16 cellular contexts compared by ENCODE assay signal in the genomic region with DNA sequence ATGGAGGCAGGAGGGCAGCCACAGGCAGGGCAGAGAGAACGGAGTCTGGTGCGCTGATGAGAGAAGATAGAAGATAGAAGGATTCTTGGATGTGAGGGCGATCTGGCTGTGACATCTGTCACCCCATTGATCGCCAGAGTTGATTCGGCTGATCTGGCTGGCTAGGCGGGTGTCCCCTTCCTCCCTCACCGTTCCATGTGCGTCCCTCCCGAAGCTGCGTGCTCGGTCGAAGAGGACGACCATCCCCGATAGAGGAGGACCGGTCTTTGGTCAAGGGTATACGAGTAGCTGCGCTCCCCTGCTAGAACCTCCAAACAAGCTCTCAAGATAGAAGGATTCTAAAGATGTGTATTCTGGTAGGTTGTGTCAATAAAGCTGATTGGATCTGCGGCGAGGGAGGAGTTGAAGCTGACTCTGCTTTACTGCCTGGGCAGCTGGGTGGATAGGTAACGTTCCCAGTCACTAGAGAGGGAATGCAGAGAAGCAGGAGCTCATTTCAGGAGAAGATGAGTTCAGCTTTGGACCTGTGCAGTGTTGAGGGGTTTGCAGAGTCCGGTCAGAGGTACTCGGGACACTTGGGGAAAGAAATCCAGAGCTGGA. TPM values are rescaled to one million over a fixed set of nuclear protein-coding genes. Genes with fewer than 3 reads are reported as not detected.
A peak's percentile ranks its signal among the peaks of the same experiment; 100 is the strongest.
DNase-seq lines count a peak whose midpoint lies in the region; ATAC-seq and TF ChIP-seq lines count a peak whose summit lies in the region.
"Had no signal": no experiment of that assay in that cellular context is flagged by ENCODE, and none has a peak within 500 bp of the region (broad histone marks: within the 10 kb centered on the region; RNA-seq: fewer than 3 reads in every experiment).

No MANE protein-coding gene starts in this region.

- H3K4me1 Mint-ChIP-seq in activated naive CD4-positive, alpha-beta T cell treated with anti-CD3 and anti-CD28 coated beads, Interleukin-2, amount 10 ng/mL, durations not matched to agents 7 days and 5 days: peaks cover 75% of the 10 kb centered on the region
- H3K4me1 Mint-ChIP-seq in T-helper 17 cell: peaks cover 75% of the 10 kb centered on the region
- peaks cover 72 to 78% of the 10 kb centered on the region in 2 donors for H3K4me1 Mint-ChIP-seq in effector memory CD8-positive, alpha-beta T cell (ENCODE audit: low read depth in 2 of 2)
- H3K4me1 Mint-ChIP-seq in stimulated activated memory B cell treated with anti-CD40 and anti-IgM and Interleukin-4, amounts not matched to agents 10 μg/mL and 1 μg/mL and 100 μg/mL, for 72 hours: peaks cover 81% of the 10 kb centered on the region

- H3K36me3 Mint-ChIP-seq in activated naive CD4-positive, alpha-beta T cell treated with anti-CD3 and anti-CD28 coated beads, Interleukin-2, amount 10 ng/mL, durations not matched to agents 7 days and 5 days: peaks cover 65% of the 10 kb centered on the region
- H3K36me3 Mint-ChIP-seq in T-helper 17 cell (ENCODE audit: low read depth): peaks cover 14% of the 10 kb centered on the region
- peaks cover 50% of the 10 kb centered on the region for H3K36me3 Mint-ChIP-seq in effector memory CD8-positive, alpha-beta T cell (ENCODE audit: insufficient read depth)
- H3K36me3 Mint-ChIP-seq in stimulated activated memory B cell treated with anti-CD40 and anti-IgM and Interleukin-4, amounts not matched to agents 10 μg/mL and 1 μg/mL and 100 μg/mL, for 72 hours: peaks cover 27% of the 10 kb centered on the region

- peaks cover 8% of the 10 kb centered on the region for H3K27me3 Mint-ChIP-seq in activated naive CD4-positive, alpha-beta T cell treated with anti-CD3 and anti-CD28 coated beads, Interleukin-2, amount 10 ng/mL, durations not matched to agents 7 days and 5 days
- no peaks in the 10 kb centered on the region for H3K27me3 Mint-ChIP-seq in T-helper 17 cell
- no peaks in the 10 kb centered on the region for H3K27me3 Mint-ChIP-seq in effector memory CD8-positive, alpha-beta T cell
- H3K27me3 Mint-ChIP-seq in stimulated activated memory B cell treated with anti-CD40 and anti-IgM and Interleukin-4, amounts not matched to agents 10 μg/mL and 1 μg/mL and 100 μg/mL, for 72 hours: no peaks in the 10 kb centered on the region

- WGBS in ovary, 3 donors: 89 to 94% (median 94%) methylated on average over 22 of the region's 22 CpGs

- intact Hi-C loops in ovary (cut with DNase I): no loop called here

- no peaks in the 10 kb centered on the region for H3K36me3 ChIP-seq in ovary
- H3K36me3 ChIP-seq: sigmoid colon, thoracic aorta had no signal

- no peaks in the 10 kb centered on the region for H3K9me3 Mint-ChIP-seq in activated naive CD4-positive, alpha-beta T cell treated with anti-CD3 and anti-CD28 coated beads, Interleukin-2, amount 10 ng/mL, durations not matched to agents 7 days and 5 days
- H3K9me3 Mint-ChIP-seq in effector memory CD8-positive, alpha-beta T cell: no peaks in the 10 kb centered on the region
- H3K9me3 Mint-ChIP-seq in stimulated activated memory B cell treated with anti-CD40 and anti-IgM and Interleukin-4, amounts not matched to agents 10 μg/mL and 1 μg/mL and 100 μg/mL, for 72 hours: no peaks in the 10 kb centered on the region

- H3K9me3 ChIP-seq in T-helper 17 cell (ENCODE audit: control insufficient read depth, low read length, poor library complexity, severe bottlenecking) (no peaks in the 10 kb centered on the region), ovary (no peaks in the 10 kb centered on the region)
- H3K9me3 ChIP-seq: heart left ventricle, MG63, sigmoid colon, thoracic aorta had no signal

- CTCF ChIA-PET in activated naive CD4-positive, alpha-beta T cell treated with anti-CD3 and anti-CD28 coated beads, Interleukin-2, amount 10 ng/mL, durations not matched to agents 7 days and 5 days (lab: Charles Lee): interaction anchor here (1.0 to 2.1 kb wide), 5 partner anchors 9 to 65 kb away, joined by 3 to 8 read pairs (median 5); no protein-coding TSS in a partner anchor

- H3K27me3 ChIP-seq in ovary: no peaks in the 10 kb centered on the region
- H3K27me3 ChIP-seq: heart left ventricle, MG63, sigmoid colon had no signal

- H3K4me1 ChIP-seq in ovary (ENCODE audit: insufficient read depth): peaks cover 1% of the 10 kb centered on the region

- no peak for DNase-seq in activated naive CD4-positive, alpha-beta T cell treated with anti-CD3 and anti-CD28 coated beads, Interleukin-2, amount 10 ng/mL, durations not matched to agents 7 days and 5 days
- DNase-seq in activated naive CD4-positive, alpha-beta T cell treated with anti-CD3 and anti-CD28 coated beads, Interleukin-2, amount 50 U/mL, for 16 hours: no peak
- DNase-seq in T-helper 17 cell (no peak), COLO829 (ENCODE audit: low spot score) (no peak), ovary (no peak)
- DNase-seq in effector memory CD8-positive, alpha-beta T cell: no peak
- DNase-seq: DMS 273 treated with DMSO at 0.1 percent for 48 hours, heart left ventricle, MG63, NCI-H2081, NCI-H510A treated with DMSO at 0.1 percent for 48 hours, sigmoid colon had no signal

- no peak overlapping the region for H3K4me3 ChIP-seq in ovary
- H3K4me3 ChIP-seq: heart left ventricle, MG63, sigmoid colon, thoracic aorta had no signal

- TF ChIP-seq POLR2A in ovary (IDR thresholded peaks at IDR 0.05): no peak

- TF ChIP-seq CTCF in ovary (IDR thresholded peaks at IDR 0.05): no peak

- peak overlapping the region; percentile 91 for H3K27ac Mint-ChIP-seq in activated naive CD4-positive, alpha-beta T cell treated with anti-CD3 and anti-CD28 coated beads, Interleukin-2, amount 10 ng/mL, durations not matched to agents 7 days and 5 days
- H3K27ac Mint-ChIP-seq in T-helper 17 cell: peak overlapping the region; percentile 99
- peak overlapping the region; percentile 92 to 94 for H3K27ac Mint-ChIP-seq in effector memory CD8-positive, alpha-beta T cell
- peak overlapping the region; percentile 42 for H3K27ac Mint-ChIP-seq in stimulated activated memory B cell treated with anti-CD40 and anti-IgM and Interleukin-4, amounts not matched to agents 10 μg/mL and 1 μg/mL and 100 μg/mL, for 72 hours

- H3K27ac ChIP-seq in ovary: no peak overlapping the region
- H3K27ac ChIP-seq: heart left ventricle, sigmoid colon, thoracic aorta had no signal

- ATAC-seq in T-helper 17 cell (no peak), HG03520 (IDR thresholded peaks at IDR 0.05; ENCODE audit: unreplicated experiment) (no peak)
- ATAC-seq in effector memory CD8-positive, alpha-beta T cell (replicated peaks): no peak
- no peak for ATAC-seq in stimulated activated memory B cell treated with anti-CD40 and anti-IgM and Interleukin-4, amounts not matched to agents 10 μg/mL and 1 μg/mL and 100 μg/mL, for 72 hours
- ATAC-seq: HCT116, heart left ventricle had no signal

- no peak for TF ChIP-seq EP300 in ovary (IDR thresholded peaks at IDR 0.05)

- peak overlapping the region; percentile 67 for H3K4me3 Mint-ChIP-seq in activated naive CD4-positive, alpha-beta T cell treated with anti-CD3 and anti-CD28 coated beads, Interleukin-2, amount 10 ng/mL, durations not matched to agents 7 days and 5 days
- peak overlapping the region; percentile 89 for H3K4me3 Mint-ChIP-seq in T-helper 17 cell
- H3K4me3 Mint-ChIP-seq in effector memory CD8-positive, alpha-beta T cell: peak overlapping the region; percentile 68 to 87
- H3K4me3 Mint-ChIP-seq in stimulated activated memory B cell treated with anti-CD40 and anti-IgM and Interleukin-4, amounts not matched to agents 10 μg/mL and 1 μg/mL and 100 μg/mL, for 72 hours: peak overlapping the region; percentile 68

RNA-seq across cellular contexts. Expression of gene UBAC2, which starts 5.1 kb away (rescaled TPM):
- 10 to 100 TPM; 74.2 to 75.3 TPM for total RNA-seq in T-helper 17 cell
- 10 to 100 TPM; 38.7 to 52.1 (median 46.8) TPM for total RNA-seq in ovary
- polyA plus RNA-seq in ovary: 10 to 100 TPM; 57.2 to 87.5 TPM

RNA-seq across cellular contexts. Expression of gene GPR18, which starts 52.5 kb away (rescaled TPM):
- total RNA-seq in T-helper 17 cell (10 to 100 TPM; 10.1 to 13.6 TPM), ovary (under 1 TPM in 1 of 7 donors, not detected in 6; 0.30 TPM)
- under 1 TPM in 1 of 2 donors, not detected in 1; 0.73 TPM for polyA plus RNA-seq in ovary
- total RNA-seq: thoracic aorta had no signal

Comparison
In these comparisons a context has a peak if more than half of its experiments do, and no peak if none do; other contexts are left out.
1. H3K27ac Mint-ChIP-seq: peak in every context shown above with its lines; median percentile 99 in T-helper 17 cell; 93 in effector memory CD8-positive, alpha-beta T cell; 91 in activated naive CD4-positive, alpha-beta T cell treated with anti-CD3 and anti-CD28 coated beads, Interleukin-2, amount 10 ng/mL, durations not matched to agents 7 days and 5 days; 42 in stimulated activated memory B cell treated with anti-CD40 and anti-IgM and Interleukin-4, amounts not matched to agents 10 μg/mL and 1 μg/mL and 100 μg/mL, for 72 hours.
2. RNA of gene GPR18, which starts 52.5 kb away (total RNA-seq): 10.1 to 13.6 TPM in T-helper 17 cell; 0.30 TPM in ovary; every median in the first group is over 4 times any median in the second.
3. Peak in every context shown above with its lines, with median percentiles within 50 percentile points of each other: H3K4me3 Mint-ChIP-seq.